19 cellular contexts compared by ENCODE assay signal in the genomic region with DNA sequence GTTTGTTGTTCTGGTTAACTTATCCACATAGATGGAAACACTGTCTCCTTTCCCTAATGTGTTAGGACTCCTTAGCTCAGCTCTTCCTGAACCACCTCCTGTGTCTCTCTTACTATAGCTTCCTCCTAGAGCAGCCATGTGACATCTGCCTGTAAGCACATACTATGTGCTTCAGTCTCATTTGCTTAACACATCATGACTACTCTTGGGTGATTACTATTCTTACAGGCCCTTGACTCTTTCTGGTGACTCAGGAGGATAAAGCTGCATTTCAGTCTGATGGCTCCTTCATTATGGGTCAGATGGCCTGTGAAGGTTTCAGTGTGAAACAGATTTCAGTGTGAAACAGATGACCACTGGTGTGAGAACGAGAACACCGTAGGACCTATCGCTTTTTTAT. TPM values are rescaled to one million over a fixed set of nuclear protein-coding genes. Genes with fewer than 3 reads are reported as not detected.
DNase-seq lines count a peak whose midpoint lies in the region; ATAC-seq lines count a peak whose summit lies in the region.
"Had no signal": no experiment of that assay in that cellular context is flagged by ENCODE, and none has a peak within 500 bp of the region (broad histone marks: within the 10 kb centered on the region; RNA-seq: fewer than 3 reads in every experiment).

No MANE protein-coding gene starts in this region.

- DNase-seq in ELR (ENCODE audit: low read depth) (peak; percentile 86), RPMI7951 (ENCODE audit: low read depth) (peak; percentile 34), germinal center (ENCODE audit: low spot score) (peak; percentile 21)
- DNase-seq in stimulated activated naive B cell treated with anti-CD40 and anti-IgM and Interleukin-4, amounts not matched to agents 10 μg/mL and 1 μg/mL and 100 μg/mL, for 72 hours: no peak
- DNase-seq: activated naive CD4-positive, alpha-beta T cell treated with anti-CD3 and anti-CD28 coated beads, Interleukin-2, amount 50 U/mL, for 16 hours; central memory CD4-positive, alpha-beta T cell; hippocampal formation; left ventricle myocardium superior; NCI-H1048; NCI-H2227 treated with DMSO at 0.1 percent for 48 hours; nephron progenitor cell; right lobe of liver; stimulated activated CD4-positive, alpha-beta T cell treated with anti-CD3 and anti-CD28 coated beads, Interleukin-4, amount 100 ng/mL, for 4 hours; stimulated activated naive CD4-positive, alpha-beta T cell had no signal

- H3K27me3 Mint-ChIP-seq in stimulated activated naive B cell treated with anti-CD40 and anti-IgM and Interleukin-4, amounts not matched to agents 10 μg/mL and 1 μg/mL and 100 μg/mL, for 72 hours: no peaks in the 10 kb centered on the region

- H3K4me3 Mint-ChIP-seq in stimulated activated naive B cell treated with anti-CD40 and anti-IgM and Interleukin-4, amounts not matched to agents 10 μg/mL and 1 μg/mL and 100 μg/mL, for 72 hours: no peak overlapping the region
- H3K4me3 Mint-ChIP-seq: nephron progenitor cell had no signal

- H3K36me3 Mint-ChIP-seq in stimulated activated naive B cell treated with anti-CD40 and anti-IgM and Interleukin-4, amounts not matched to agents 10 μg/mL and 1 μg/mL and 100 μg/mL, for 72 hours: no peaks in the 10 kb centered on the region

- H3K9me3 Mint-ChIP-seq in stimulated activated naive B cell treated with anti-CD40 and anti-IgM and Interleukin-4, amounts not matched to agents 10 μg/mL and 1 μg/mL and 100 μg/mL, for 72 hours: peaks cover 0 to 1% of the 10 kb centered on the region in 2 donors
- H3K9me3 Mint-ChIP-seq: nephron progenitor cell had no signal

- peak; percentile 37 to 48 for ATAC-seq in stimulated activated naive B cell treated with anti-CD40 and anti-IgM and Interleukin-4, amounts not matched to agents 10 μg/mL and 1 μg/mL and 100 μg/mL, for 72 hours (replicated peaks)
- ATAC-seq in HG02970 (IDR thresholded peaks at IDR 0.05; ENCODE audit: low FRiP score, unreplicated experiment) (no peak), GM19467 (IDR thresholded peaks at IDR 0.05; ENCODE audit: unreplicated experiment) (no peak), GM21528 (IDR thresholded peaks at IDR 0.05; ENCODE audit: low FRiP score, unreplicated experiment) (no peak)
- ATAC-seq: left ventricle myocardium superior, right lobe of liver, SK-N-SH treated with all-trans-retinoic acid at 6 μM for 48 hours had no signal

- H3K4me1 Mint-ChIP-seq in stimulated activated naive B cell treated with anti-CD40 and anti-IgM and Interleukin-4, amounts not matched to agents 10 μg/mL and 1 μg/mL and 100 μg/mL, for 72 hours: peaks cover 33 to 42% of the 10 kb centered on the region in 2 donors
- H3K4me1 Mint-ChIP-seq: nephron progenitor cell had no signal

- peak overlapping the region; percentile 25 for H3K27ac Mint-ChIP-seq in stimulated activated naive B cell treated with anti-CD40 and anti-IgM and Interleukin-4, amounts not matched to agents 10 μg/mL and 1 μg/mL and 100 μg/mL, for 72 hours
- H3K27ac Mint-ChIP-seq: nephron progenitor cell had no signal

RNA-seq across cellular contexts. Expression of a gene that starts 0.3 kb away (rescaled TPM):
- not detected in 2 replicates for total RNA-seq in RPMI7951 (2014; rRNA removed; shearing (Covaris generic))
- total RNA-seq: left ventricle myocardium superior, right lobe of liver, urinary bladder had no signal

RNA-seq across cellular contexts. Expression of a gene that starts 6.4 kb away (rescaled TPM):
- not detected in 2 replicates for total RNA-seq in RPMI7951 (2014; rRNA removed; shearing (Covaris generic))
- total RNA-seq: left ventricle myocardium superior, right lobe of liver, urinary bladder had no signal

RNA-seq across cellular contexts. Expression of a gene that starts 10.3 kb away (rescaled TPM):
- not detected in 2 replicates for total RNA-seq in RPMI7951 (2014; rRNA removed; shearing (Covaris generic))
- total RNA-seq: left ventricle myocardium superior, right lobe of liver, urinary bladder had no signal

RNA-seq across cellular contexts. Expression of a gene that starts 11.3 kb away (rescaled TPM):
- total RNA-seq in RPMI7951 (2014; rRNA removed; shearing (Covaris generic)): not detected in 2 replicates
- total RNA-seq: left ventricle myocardium superior, right lobe of liver, urinary bladder had no signal

RNA-seq across cellular contexts. Expression of a gene that starts 17.8 kb away (rescaled TPM):
- not detected in 2 replicates for total RNA-seq in RPMI7951 (2014; rRNA removed; shearing (Covaris generic))
- total RNA-seq: left ventricle myocardium superior, right lobe of liver, urinary bladder had no signal

Comparison
In these comparisons a context has a peak if more than half of its experiments do, and no peak if none do; other contexts are left out.
1. ATAC-seq: peak in stimulated activated naive B cell treated with anti-CD40 and anti-IgM and Interleukin-4, amounts not matched to agents 10 μg/mL and 1 μg/mL and 100 μg/mL, for 72 hours (2 of 2); none in HG02970 (single experiment), GM19467 (single experiment) and GM21528 (single experiment).